ENCODE assay signal across 17 cellular contexts in the genomic region with DNA sequence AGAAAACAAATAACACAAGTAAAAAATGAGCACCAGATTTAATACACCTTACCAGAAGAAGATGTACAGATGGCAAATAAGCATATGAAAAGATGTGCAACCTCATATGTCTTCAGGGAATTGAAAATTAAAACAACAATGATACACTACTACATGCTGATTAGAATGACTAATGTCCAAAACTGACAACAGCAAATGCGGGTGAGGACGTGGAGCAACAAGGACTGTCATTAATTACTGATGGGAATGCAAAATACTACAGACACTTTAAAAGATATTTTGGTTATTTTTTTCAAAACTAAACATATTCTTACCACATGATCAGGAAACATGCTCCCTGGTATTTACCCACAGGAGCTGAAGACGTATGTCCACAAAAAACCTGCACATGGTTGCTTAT.
DNase-seq lines count a peak whose midpoint lies in the region; ATAC-seq and TF ChIP-seq lines count a peak whose summit lies in the region.
"Had no signal": no experiment of that assay in that cellular context is flagged by ENCODE, and none has a peak within 500 bp of the region (broad histone marks: within the 10 kb centered on the region; RNA-seq: fewer than 3 reads in every experiment).

No MANE protein-coding gene starts in this region.

- DNase-seq in left ventricle myocardium inferior (no peak), Right ventricle myocardium superior (no peak), dorsolateral prefrontal cortex (no peak), upper lobe of right lung (no peak), hypothalamus (lab: John Stamatoyannopoulos, UW) (no peak)
- DNase-seq: C1 segment of cervical spinal cord, EL, NCI-H1048, NCI-H1436 treated with DMSO at 0.1 percent for 48 hours, NCI-H2029 treated with DMSO at 0.1 percent for 48 hours, NCI-H524 had no signal

- TF ChIP-seq CTCF in left ventricle myocardium inferior (IDR thresholded peaks at IDR 0.05; ENCODE audit: borderline replicate concordance) (no peak), dorsolateral prefrontal cortex (IDR thresholded peaks at IDR 0.05 in 54 of 56, conservative IDR thresholded peaks at IDR 0.05 in 2 of 56; ENCODE audit: low read depth in 1 of 56, partially characterized antibody in 56 of 56) (no peak), upper lobe of right lung (IDR thresholded peaks at IDR 0.05) (no peak)

- H3K4me1 ChIP-seq in left ventricle myocardium inferior (peaks cover 76% of the 10 kb centered on the region), upper lobe of right lung (peaks cover 40% of the 10 kb centered on the region)

- H3K27ac ChIP-seq in left ventricle myocardium inferior (replicated peaks): peak overlapping the region; percentile 47
- H3K27ac ChIP-seq in dorsolateral prefrontal cortex: peak overlapping the region in 57 of 59 donors; percentile 6 to 99 (median 88)
- H3K27ac ChIP-seq in layer of hippocampus (ENCODE audit: low read depth, low read length): peak overlapping the region; percentile 35
- peak overlapping the region; percentile 31 for H3K27ac ChIP-seq in upper lobe of right lung
- H3K27ac ChIP-seq: A549, KMS-11 had no signal

- H3K9me3 ChIP-seq in left ventricle myocardium inferior (replicated peaks): no peaks in the 10 kb centered on the region
- H3K9me3 ChIP-seq in upper lobe of right lung: no peaks in the 10 kb centered on the region
- H3K9me3 ChIP-seq: A549 had no signal

- H3K36me3 ChIP-seq in left ventricle myocardium inferior (no peaks in the 10 kb centered on the region), upper lobe of right lung (no peaks in the 10 kb centered on the region)

- ATAC-seq in Right ventricle myocardium superior (ENCODE audit: poor library complexity) (no peak), upper lobe of right lung (no peak), HG02852 (IDR thresholded peaks at IDR 0.05; ENCODE audit: unreplicated experiment) (no peak), HG02981 (IDR thresholded peaks at IDR 0.05; ENCODE audit: unreplicated experiment) (no peak)
- ATAC-seq: A549, Panc1 had no signal

- intact Hi-C loops in left ventricle myocardium inferior (cut with micrococcal nuclease): no loop called here
- intact Hi-C loops in Right ventricle myocardium superior (cut with DNase I): no loop called here
- intact Hi-C loops in dorsolateral prefrontal cortex (cut with DNase I): no loop called here
- intact Hi-C loops in upper lobe of right lung (cut with DNase I): no loop called here

- H3K4me3 ChIP-seq in left ventricle myocardium inferior (no peak overlapping the region), dorsolateral prefrontal cortex (no peak overlapping the region), upper lobe of right lung (no peak overlapping the region)
- H3K4me3 ChIP-seq: A549 had no signal

- no peaks in the 10 kb centered on the region for H3K27me3 ChIP-seq in left ventricle myocardium inferior (ENCODE audit: low read depth)
- H3K27me3 ChIP-seq in dorsolateral prefrontal cortex: no peaks in the 10 kb centered on the region
- no peaks in the 10 kb centered on the region for H3K27me3 ChIP-seq in layer of hippocampus (ENCODE audit: control insufficient read depth, insufficient read depth, low read length)
- H3K27me3 ChIP-seq in upper lobe of right lung: no peaks in the 10 kb centered on the region

Comparison
In these comparisons a context has a peak if more than half of its experiments do, and no peak if none do; other contexts are left out.
1. H3K27ac ChIP-seq: peak in every context shown above with its lines; median percentile 88 in dorsolateral prefrontal cortex; 47 in left ventricle myocardium inferior; 35 in layer of hippocampus; 31 in upper lobe of right lung.